In the genomic region with DNA sequence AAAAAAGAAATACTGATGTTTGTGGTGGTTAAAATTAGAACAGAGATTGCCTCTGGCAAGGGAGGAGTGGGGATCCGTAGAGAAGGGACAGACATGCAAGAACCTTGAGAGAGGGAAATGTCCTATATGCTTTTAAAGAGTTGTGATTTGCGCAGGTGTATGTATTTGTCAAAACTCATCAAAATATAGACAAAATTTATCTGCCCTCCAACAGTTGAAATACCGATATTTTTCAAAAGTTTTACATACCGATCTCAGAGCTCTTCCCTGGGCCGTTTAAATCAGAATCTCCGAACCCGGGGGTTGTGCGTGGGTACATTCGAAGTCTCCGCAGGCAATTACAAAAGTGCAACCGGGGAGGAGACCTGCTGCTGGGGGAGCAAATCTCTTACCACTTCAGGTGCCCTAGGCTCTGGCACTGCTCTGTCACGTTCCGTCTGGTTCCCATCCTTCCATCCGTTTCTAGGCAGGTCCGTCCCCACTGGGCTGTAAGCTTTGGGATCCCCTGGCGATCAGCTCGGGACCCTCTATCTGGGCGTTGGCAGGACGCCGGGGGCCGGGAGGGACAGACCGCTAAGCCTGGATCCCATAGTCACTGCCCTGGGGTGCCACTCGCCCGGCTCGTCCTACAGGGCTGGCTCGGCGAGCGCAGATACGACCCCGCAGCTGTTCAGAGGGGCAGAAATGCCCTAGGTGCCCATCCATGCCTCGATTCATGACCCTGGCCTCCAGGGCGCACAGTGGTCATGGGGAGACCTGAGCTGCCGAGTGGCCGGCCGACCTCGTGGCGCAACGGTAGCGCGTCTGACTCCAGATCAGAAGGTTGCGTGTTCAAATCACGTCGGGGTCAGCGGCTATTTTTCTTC, we compare ENCODE assay signal across 1 cellular context.
TF ChIP-seq lines count a peak whose summit lies in the region.

No MANE protein-coding gene starts in this region.

TF ChIP-seq in HEK293, 187 proteins besides CTCF, POLR2A, EP300 and RAD21 (continued from another document and continues in another):
- TF ChIP-seq, protein P1, sequence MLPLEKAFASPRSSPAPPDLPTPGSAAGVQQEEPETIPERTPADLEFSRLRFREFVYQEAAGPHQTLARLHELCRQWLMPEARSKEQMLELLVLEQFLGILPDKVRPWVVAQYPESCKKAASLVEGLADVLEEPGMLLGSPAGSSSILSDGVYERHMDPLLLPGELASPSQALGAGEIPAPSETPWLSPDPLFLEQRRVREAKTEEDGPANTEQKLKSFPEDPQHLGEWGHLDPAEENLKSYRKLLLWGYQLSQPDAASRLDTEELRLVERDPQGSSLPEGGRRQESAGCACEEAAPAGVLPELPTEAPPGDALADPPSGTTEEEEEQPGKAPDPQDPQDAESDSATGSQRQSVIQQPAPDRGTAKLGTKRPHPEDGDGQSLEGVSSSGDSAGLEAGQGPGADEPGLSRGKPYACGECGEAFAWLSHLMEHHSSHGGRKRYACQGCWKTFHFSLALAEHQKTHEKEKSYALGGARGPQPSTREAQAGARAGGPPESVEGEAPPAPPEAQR (tag by site-specific recombination; IDR thresholded peaks at IDR 0.05), result no peak
- TF ChIP-seq ZNF660 (tag by site-specific recombination; IDR thresholded peaks at IDR 0.05) (peak; percentile 78), ZNF391 (tag by site-specific recombination; IDR thresholded peaks at IDR 0.05; ENCODE audit: borderline replicate concordance, low read depth) (peak; percentile 92; the same call in 1 of the 2 replicates), ZNF776 (tag by site-specific recombination; IDR thresholded peaks at IDR 0.05; ENCODE audit: borderline replicate concordance) (no peak), ZNF138 (tag by site-specific recombination; IDR thresholded peaks at IDR 0.05; ENCODE audit: borderline replicate concordance) (no peak), YY1 (tag by site-specific recombination; IDR thresholded peaks at IDR 0.05) (peak; percentile 64; the same call in 1 of the 2 replicates), ZSCAN30 (tag by site-specific recombination; IDR thresholded peaks at IDR 0.05) (peak; percentile 82; the same call in 1 of the 2 replicates), ZFHX2 (tag by site-specific recombination; conservative IDR thresholded peaks at IDR 0.05) (peak; percentile 26; the same call in 1 of the 2 replicates), BCL11A (tag by site-specific recombination; IDR thresholded peaks at IDR 0.05; ENCODE audit: low read depth) (peak; percentile 88), ZNF639 (tag by site-specific recombination; IDR thresholded peaks at IDR 0.05) (peak; percentile 59), ZNF366 (tag by site-specific recombination; conservative IDR thresholded peaks at IDR 0.05) (peak; percentile 89), ZNF133 (tag by site-specific recombination; IDR thresholded peaks at IDR 0.05) (no peak), IKZF3 (tag by site-specific recombination; IDR thresholded peaks at IDR 0.05) (peak; percentile 51; the same call in 1 of the 2 replicates), ZBTB48 (tag by site-specific recombination; IDR thresholded peaks at IDR 0.05) (peak; percentile 78), ZBTB26 (tag by site-specific recombination; optimal IDR thresholded peaks at IDR 0.05) (peak; percentile 36), TRIM28 (IDR thresholded peaks at IDR 0.05; ENCODE audit: borderline replicate concordance, low read length) (no peak), ZNF341 (tag by site-specific recombination; IDR thresholded peaks at IDR 0.05; ENCODE audit: low read depth) (0 out of 2 replicates have a peak, but pooled peaks have one; percentile 5), ZNF561 (tag by site-specific recombination; IDR thresholded peaks at IDR 0.05; ENCODE audit: borderline replicate concordance) (peak; percentile 97), ZNF670 (tag by site-specific recombination; IDR thresholded peaks at IDR 0.05; ENCODE audit: low read depth) (no peak), ZEB2 (tag by site-specific recombination; IDR thresholded peaks at IDR 0.05) (peak; percentile 22; the same call in 1 of the 2 replicates), ZNF843 (tag by site-specific recombination; IDR thresholded peaks at IDR 0.05) (no peak), KLF16 (tag by site-specific recombination; IDR thresholded peaks at IDR 0.05) (peak; percentile 12; the same call in 1 of the 2 replicates), ZBTB17 (tag by site-specific recombination; IDR thresholded peaks at IDR 0.05) (peak; percentile 98), ZNF398 (tag by site-specific recombination; IDR thresholded peaks at IDR 0.05) (no peak), ZNF311 (tag by site-specific recombination; IDR thresholded peaks at IDR 0.05; ENCODE audit: borderline replicate concordance) (no peak), ZNF324 (tag by site-specific recombination; IDR thresholded peaks at IDR 0.05) (peak; percentile 78), GLIS2 (tag by site-specific recombination; IDR thresholded peaks at IDR 0.05) (peak; percentile 85), ZBTB8A (tag by site-specific recombination; IDR thresholded peaks at IDR 0.05) (peak; percentile 98), ZNF626 (tag by site-specific recombination; IDR thresholded peaks at IDR 0.05) (no peak), HOXA7 (CRISPR knock-in tag; IDR thresholded peaks at IDR 0.05; ENCODE audit: borderline replicate concordance) (no peak), ZFP37 (tag by site-specific recombination; IDR thresholded peaks at IDR 0.05) (peak; percentile 16; the same call in 1 of the 2 replicates), ZNF416 (tag by site-specific recombination; IDR thresholded peaks at IDR 0.05) (no peak), ZNF600 (tag by site-specific recombination; IDR thresholded peaks at IDR 0.05) (peak; percentile 87; the same call in 1 of the 2 replicates), KLF10 (tag by site-specific recombination; IDR thresholded peaks at IDR 0.05) (0 out of 2 replicates have a peak, but pooled peaks have one; percentile 24), HOXD13 (CRISPR knock-in tag; IDR thresholded peaks at IDR 0.05; ENCODE audit: borderline replicate concordance) (0 out of 2 replicates have a peak, but pooled peaks have one; percentile 33), ZNF121 (tag by site-specific recombination; IDR thresholded peaks at IDR 0.05) (0 out of 2 replicates have a peak, but pooled peaks have one; percentile 8), ZBTB7A (tag by site-specific recombination; IDR thresholded peaks at IDR 0.05; ENCODE audit: low read depth) (no peak; the same call in 1 of the 2 replicates), GLI4 (tag by site-specific recombination; IDR thresholded peaks at IDR 0.05) (no peak), KLF8 (tag by site-specific recombination; IDR thresholded peaks at IDR 0.05) (peak; percentile 49), ZNF2 (tag by site-specific recombination; IDR thresholded peaks at IDR 0.05) (peak; percentile 86), GLI2 (tag by site-specific recombination; IDR thresholded peaks at IDR 0.05; ENCODE audit: borderline replicate concordance, low read depth) (no peak)
- TF ChIP-seq, protein P2, sequence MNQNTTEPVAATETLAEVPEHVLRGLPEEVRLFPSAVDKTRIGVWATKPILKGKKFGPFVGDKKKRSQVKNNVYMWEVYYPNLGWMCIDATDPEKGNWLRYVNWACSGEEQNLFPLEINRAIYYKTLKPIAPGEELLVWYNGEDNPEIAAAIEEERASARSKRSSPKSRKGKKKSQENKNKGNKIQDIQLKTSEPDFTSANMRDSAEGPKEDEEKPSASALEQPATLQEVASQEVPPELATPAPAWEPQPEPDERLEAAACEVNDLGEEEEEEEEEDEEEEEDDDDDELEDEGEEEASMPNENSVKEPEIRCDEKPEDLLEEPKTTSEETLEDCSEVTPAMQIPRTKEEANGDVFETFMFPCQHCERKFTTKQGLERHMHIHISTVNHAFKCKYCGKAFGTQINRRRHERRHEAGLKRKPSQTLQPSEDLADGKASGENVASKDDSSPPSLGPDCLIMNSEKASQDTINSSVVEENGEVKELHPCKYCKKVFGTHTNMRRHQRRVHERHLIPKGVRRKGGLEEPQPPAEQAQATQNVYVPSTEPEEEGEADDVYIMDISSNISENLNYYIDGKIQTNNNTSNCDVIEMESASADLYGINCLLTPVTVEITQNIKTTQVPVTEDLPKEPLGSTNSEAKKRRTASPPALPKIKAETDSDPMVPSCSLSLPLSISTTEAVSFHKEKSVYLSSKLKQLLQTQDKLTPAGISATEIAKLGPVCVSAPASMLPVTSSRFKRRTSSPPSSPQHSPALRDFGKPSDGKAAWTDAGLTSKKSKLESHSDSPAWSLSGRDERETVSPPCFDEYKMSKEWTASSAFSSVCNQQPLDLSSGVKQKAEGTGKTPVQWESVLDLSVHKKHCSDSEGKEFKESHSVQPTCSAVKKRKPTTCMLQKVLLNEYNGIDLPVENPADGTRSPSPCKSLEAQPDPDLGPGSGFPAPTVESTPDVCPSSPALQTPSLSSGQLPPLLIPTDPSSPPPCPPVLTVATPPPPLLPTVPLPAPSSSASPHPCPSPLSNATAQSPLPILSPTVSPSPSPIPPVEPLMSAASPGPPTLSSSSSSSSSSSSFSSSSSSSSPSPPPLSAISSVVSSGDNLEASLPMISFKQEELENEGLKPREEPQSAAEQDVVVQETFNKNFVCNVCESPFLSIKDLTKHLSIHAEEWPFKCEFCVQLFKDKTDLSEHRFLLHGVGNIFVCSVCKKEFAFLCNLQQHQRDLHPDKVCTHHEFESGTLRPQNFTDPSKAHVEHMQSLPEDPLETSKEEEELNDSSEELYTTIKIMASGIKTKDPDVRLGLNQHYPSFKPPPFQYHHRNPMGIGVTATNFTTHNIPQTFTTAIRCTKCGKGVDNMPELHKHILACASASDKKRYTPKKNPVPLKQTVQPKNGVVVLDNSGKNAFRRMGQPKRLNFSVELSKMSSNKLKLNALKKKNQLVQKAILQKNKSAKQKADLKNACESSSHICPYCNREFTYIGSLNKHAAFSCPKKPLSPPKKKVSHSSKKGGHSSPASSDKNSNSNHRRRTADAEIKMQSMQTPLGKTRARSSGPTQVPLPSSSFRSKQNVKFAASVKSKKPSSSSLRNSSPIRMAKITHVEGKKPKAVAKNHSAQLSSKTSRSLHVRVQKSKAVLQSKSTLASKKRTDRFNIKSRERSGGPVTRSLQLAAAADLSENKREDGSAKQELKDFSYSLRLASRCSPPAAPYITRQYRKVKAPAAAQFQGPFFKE (tag by site-specific recombination; IDR thresholded peaks at IDR 0.05; ENCODE audit: borderline replicate concordance), result peak; percentile 16; the same call in 1 of the 2 replicates
- TF ChIP-seq, protein P3, sequence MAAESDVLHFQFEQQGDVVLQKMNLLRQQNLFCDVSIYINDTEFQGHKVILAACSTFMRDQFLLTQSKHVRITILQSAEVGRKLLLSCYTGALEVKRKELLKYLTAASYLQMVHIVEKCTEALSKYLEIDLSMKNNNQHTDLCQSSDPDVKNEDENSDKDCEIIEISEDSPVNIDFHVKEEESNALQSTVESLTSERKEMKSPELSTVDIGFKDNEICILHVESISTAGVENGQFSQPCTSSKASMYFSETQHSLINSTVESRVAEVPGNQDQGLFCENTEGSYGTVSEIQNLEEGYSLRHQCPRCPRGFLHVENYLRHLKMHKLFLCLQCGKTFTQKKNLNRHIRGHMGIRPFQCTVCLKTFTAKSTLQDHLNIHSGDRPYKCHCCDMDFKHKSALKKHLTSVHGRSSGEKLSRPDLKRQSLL (tag by site-specific recombination; IDR thresholded peaks at IDR 0.05), result peak; percentile 51; the same call in 1 of the 2 replicates
- TF ChIP-seq, protein P4, sequence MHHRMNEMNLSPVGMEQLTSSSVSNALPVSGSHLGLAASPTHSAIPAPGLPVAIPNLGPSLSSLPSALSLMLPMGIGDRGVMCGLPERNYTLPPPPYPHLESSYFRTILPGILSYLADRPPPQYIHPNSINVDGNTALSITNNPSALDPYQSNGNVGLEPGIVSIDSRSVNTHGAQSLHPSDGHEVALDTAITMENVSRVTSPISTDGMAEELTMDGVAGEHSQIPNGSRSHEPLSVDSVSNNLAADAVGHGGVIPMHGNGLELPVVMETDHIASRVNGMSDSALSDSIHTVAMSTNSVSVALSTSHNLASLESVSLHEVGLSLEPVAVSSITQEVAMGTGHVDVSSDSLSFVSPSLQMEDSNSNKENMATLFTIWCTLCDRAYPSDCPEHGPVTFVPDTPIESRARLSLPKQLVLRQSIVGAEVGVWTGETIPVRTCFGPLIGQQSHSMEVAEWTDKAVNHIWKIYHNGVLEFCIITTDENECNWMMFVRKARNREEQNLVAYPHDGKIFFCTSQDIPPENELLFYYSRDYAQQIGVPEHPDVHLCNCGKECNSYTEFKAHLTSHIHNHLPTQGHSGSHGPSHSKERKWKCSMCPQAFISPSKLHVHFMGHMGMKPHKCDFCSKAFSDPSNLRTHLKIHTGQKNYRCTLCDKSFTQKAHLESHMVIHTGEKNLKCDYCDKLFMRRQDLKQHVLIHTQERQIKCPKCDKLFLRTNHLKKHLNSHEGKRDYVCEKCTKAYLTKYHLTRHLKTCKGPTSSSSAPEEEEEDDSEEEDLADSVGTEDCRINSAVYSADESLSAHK (tag by site-specific recombination; IDR thresholded peaks at IDR 0.05), result peak; percentile 57; the same call in 1 of the 2 replicates
